In genomic region chr1:212284332-212284743, GRCh38 we compare ENCODE assay signal across 8 cellular contexts. TPM values are rescaled to one million over a fixed set of nuclear protein-coding genes. Genes with fewer than 3 reads are reported as not detected.
DNase-seq lines count a peak whose midpoint lies in the region; ATAC-seq and TF ChIP-seq lines count a peak whose summit lies in the region.

No MANE protein-coding gene starts in this region.

- H3K79me1 ChIP-seq in H9 (ENCODE audit: insufficient read depth, low read depth, low read length, poor library complexity, severe bottlenecking), result no peaks in the 10 kb centered on the region

- WGBS in H9 (ENCODE audit: extremely low coverage, insufficient read length, low lambda C conversion rate), result no CpG with 5 or more reads among the region's 14 CpGs
- 16 to 25% methylated on average over 5 to 10 of the region's 14 CpGs for WGBS in gastroesophageal sphincter (ENCODE audit: low coverage in 1 of 2), 2 donors

- no peak overlapping the region for H3K56ac ChIP-seq in H9 (ENCODE audit: insufficient read length, low read depth, low read length)

- no peak overlapping the region for H2BK12ac ChIP-seq in H9 (ENCODE audit: insufficient read length, low read depth, low read length)

- no peak overlapping the region for H3K23ac ChIP-seq in H9 (ENCODE audit: insufficient read length, low read depth, low read length)

- TF ChIP-seq CTCF in H9 (conservative IDR thresholded peaks at IDR 0.05) (no peak), WERI-Rb-1 (IDR thresholded peaks at IDR 0.05; ENCODE audit: low read depth, low read length) (no peak), gastroesophageal sphincter (IDR thresholded peaks at IDR 0.05) (no peak)

- H4K20me1 ChIP-seq in H9 (ENCODE audit: control insufficient read depth, insufficient read depth, insufficient read length), result no peaks in the 10 kb centered on the region

- no peak overlapping the region for H4K5ac ChIP-seq in H9 (ENCODE audit: insufficient read length, low read depth, low read length)

- H3K9ac ChIP-seq in H9 (ENCODE audit: extremely low read depth, insufficient read length, low read length) (peak overlapping the region; percentile 70), skeletal muscle satellite cell (ENCODE audit: low read depth, low read length) (peak overlapping the region; percentile 79)

- H3K4me3 ChIP-seq in WERI-Rb-1 (ENCODE audit: low read depth, low read length), result peak overlapping the region; percentile 85
- H3K4me3 ChIP-seq in gastroesophageal sphincter, result peak overlapping the region; percentile 51 to 87
- peak overlapping the region; percentile 91 for H3K4me3 ChIP-seq in skeletal muscle satellite cell (ENCODE audit: low read length)

- no peak overlapping the region for H3K18ac ChIP-seq in H9 (ENCODE audit: insufficient read length, low read depth, low read length)

- no peak for ATAC-seq in gastroesophageal sphincter
- ATAC-seq in GM18511 (IDR thresholded peaks at IDR 0.05; ENCODE audit: unreplicated experiment), result no peak
- ATAC-seq in HG03135 (IDR thresholded peaks at IDR 0.05; ENCODE audit: unreplicated experiment), result no peak

- H3K27ac ChIP-seq in H9 (ENCODE audit: insufficient read length, low read depth, low read length), result no peak overlapping the region
- peak overlapping the region; percentile 79 for H3K27ac ChIP-seq in WERI-Rb-1
- peak overlapping the region; percentile 88 to 100 (median 98) for H3K27ac ChIP-seq in gastroesophageal sphincter

- H2BK15ac ChIP-seq in H9 (ENCODE audit: low read depth, low read length), result no peak overlapping the region

- H2BK5ac ChIP-seq in H9 (ENCODE audit: insufficient read length, low read length), result no peak overlapping the region

- TF ChIP-seq EP300 in gastroesophageal sphincter (IDR thresholded peaks at IDR 0.05), result no peak

- no peak overlapping the region for H2AFZ ChIP-seq in H9 (ENCODE audit: low read length)

- no peaks in the 10 kb centered on the region for H3K27me3 Mint-ChIP-seq in H9 (ENCODE audit: low read depth)

- no peak overlapping the region for H2BK20ac ChIP-seq in H9 (ENCODE audit: low read depth, low read length, poor library complexity, severe bottlenecking)

- H3K36me3 ChIP-seq in WERI-Rb-1, result no peaks in the 10 kb centered on the region
- H3K36me3 ChIP-seq in gastroesophageal sphincter, result no peaks in the 10 kb centered on the region
- no peaks in the 10 kb centered on the region for H3K36me3 ChIP-seq in skeletal muscle satellite cell (ENCODE audit: insufficient read depth, low read length)

- no peaks in the 10 kb centered on the region for H3K9me3 ChIP-seq in H9 (ENCODE audit: control insufficient read depth, low read depth, low read length)
- no peaks in the 10 kb centered on the region for H3K9me3 ChIP-seq in WERI-Rb-1 (ENCODE audit: severe bottlenecking)
- H3K9me3 ChIP-seq in gastroesophageal sphincter, result no peaks in the 10 kb centered on the region
- H3K9me3 ChIP-seq in skeletal muscle satellite cell (replicated peaks; ENCODE audit: low read length), result no peaks in the 10 kb centered on the region

- H3K4me1 ChIP-seq in H9 (ENCODE audit: insufficient read depth, low read length), result no peaks in the 10 kb centered on the region; the same call in 1 of the 2 replicates
- H3K4me1 ChIP-seq in gastroesophageal sphincter, result peaks cover 2 to 33% (median 11%) of the 10 kb centered on the region in 3 donors
- peaks cover 22% of the 10 kb centered on the region for H3K4me1 ChIP-seq in skeletal muscle satellite cell (ENCODE audit: control insufficient read depth, insufficient read depth, low read length)

- H3K4me1 Mint-ChIP-seq in H9, result peaks cover 22 to 26% of the 10 kb centered on the region in 2 experiments

- H3K27me3 ChIP-seq in H9 (ENCODE audit: insufficient read depth, low read length) (no peaks in the 10 kb centered on the region), WERI-Rb-1 (ENCODE audit: insufficient read depth, low read depth, severe bottlenecking) (no peaks in the 10 kb centered on the region), gastroesophageal sphincter (no peaks in the 10 kb centered on the region), skeletal muscle satellite cell (ENCODE audit: control insufficient read depth, insufficient read depth, low read length) (no peaks in the 10 kb centered on the region)

- no peak overlapping the region for H2AK5ac ChIP-seq in H9 (ENCODE audit: insufficient read length, low read length)

- in situ Hi-C loops in KBM-7 (cut with MboI; ENCODE audit: low pct_unique_long_range_greater_than_20kb, low sequenced_read_pairs), result no loop called here

- H3K4me3 Mint-ChIP-seq in H9, result peak overlapping the region; percentile 87 to 94

- H3T11ph ChIP-seq in H9 (ENCODE audit: low read length), result no peak overlapping the region

- H3K27ac Mint-ChIP-seq in H9, result peak overlapping the region; percentile 89 to 99 (median 98); a peak in 6 of 7 replicates

- H3K4me2 ChIP-seq in H9 (ENCODE audit: insufficient read depth, insufficient read length, low read length) (peak overlapping the region; percentile 80), skeletal muscle satellite cell (ENCODE audit: low read length) (peak overlapping the region; percentile 95)

- no peak overlapping the region for H4K91ac ChIP-seq in H9 (ENCODE audit: insufficient read length, low read depth, low read length)

- H3K9me3 Mint-ChIP-seq in H9, result peaks cover 3% of the 10 kb centered on the region in 2 experiments; a peak in 2 of 5 replicates

- H3K36me3 Mint-ChIP-seq in H9 (ENCODE audit: insufficient read depth in 1 of 3, low read depth in 3 of 3), result no peaks in the 10 kb centered on the region; a peak in 1 of 7 replicates

- no peak overlapping the region for H2BK120ac ChIP-seq in H9 (ENCODE audit: low read depth, low read length, poor library complexity, severe bottlenecking)

- no peak for TF ChIP-seq POLR2A in gastroesophageal sphincter (IDR thresholded peaks at IDR 0.05)

- DNase-seq in H9 (no peak), WERI-Rb-1 (no peak), KBM-7 (no peak), dedifferentiated amniotic fluid mesenchymal stem cell (ENCODE audit: extremely low spot score) (no peak)

- peaks cover 14% of the 10 kb centered on the region for H3K23me2 ChIP-seq in H9 (ENCODE audit: insufficient read length, low read depth, low read length, poor library complexity, severe bottlenecking)

- H3K14ac ChIP-seq in H9 (ENCODE audit: insufficient read depth, low read length), result 0 out of 2 replicates have a peak overlapping the region, but pooled peaks have one; percentile 77

- no peak overlapping the region for H3K4ac ChIP-seq in H9 (ENCODE audit: low read depth, low read length)

- H4K8ac ChIP-seq in H9 (replicated peaks; ENCODE audit: insufficient read length, low read depth, low read length), result no peak overlapping the region

- peaks cover 4% of the 10 kb centered on the region; the same call in 1 of the 2 replicates for H3K79me2 ChIP-seq in H9 (ENCODE audit: insufficient read depth, low read length)

RNA-seq across cellular contexts. Expression of gene PPP2R5A, which starts 0.9 kb away (rescaled TPM):
- total RNA-seq in H9 (2021) (22.0 and 22.2 TPM in 2 replicates), gastroesophageal sphincter (10 to 100 TPM; 43.2 to 88.9 (median 59.5) TPM)
- total RNA-seq in skeletal muscle satellite cell (2012; rRNA removed), result 20.5 and 21.2 TPM in 2 replicates
